Comparison of ENCODE assay signal across 8 cellular contexts in the genomic region with DNA sequence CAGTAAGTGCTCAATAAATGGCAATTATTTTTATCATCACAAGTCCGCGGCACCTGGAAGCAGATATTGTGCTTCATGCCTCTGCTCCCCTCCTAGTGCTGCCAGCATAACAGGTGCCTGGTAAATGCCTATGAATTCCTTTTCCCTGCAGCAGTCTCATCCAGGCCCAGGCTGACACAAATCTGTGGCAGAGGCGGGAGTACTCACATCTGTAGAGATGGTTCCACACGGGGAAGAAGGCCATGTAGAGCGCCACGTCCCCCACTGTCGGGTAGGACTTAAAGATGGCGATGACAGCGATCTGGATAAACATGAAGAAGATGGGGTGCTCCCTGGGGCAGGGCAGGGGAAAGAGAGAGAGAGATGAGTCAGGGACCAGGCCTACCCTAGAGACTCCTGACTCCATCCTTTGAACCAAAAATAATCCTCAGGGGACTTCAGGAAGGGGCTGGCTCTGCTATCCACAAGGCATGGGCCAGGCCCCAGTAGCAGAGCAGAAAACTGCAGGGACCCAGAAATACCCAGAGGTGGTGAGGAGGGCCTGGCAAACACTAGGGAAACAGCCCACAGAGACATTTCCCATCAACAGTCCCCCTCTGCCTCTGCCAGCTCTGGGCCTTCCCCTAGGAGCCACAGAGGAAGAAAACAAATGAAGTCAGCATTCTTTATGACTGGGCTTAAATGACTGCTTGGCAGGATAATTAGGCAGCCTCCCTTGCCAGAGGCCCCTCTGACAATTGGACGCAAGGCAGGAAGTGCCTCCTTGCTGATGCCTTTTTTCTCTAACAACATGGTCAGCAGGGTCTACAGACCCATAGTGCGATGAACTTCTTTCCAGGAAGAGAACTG. TPM values are rescaled to one million over a fixed set of nuclear protein-coding genes. Genes with fewer than 3 reads are reported as not detected.
DNase-seq lines count a peak whose midpoint lies in the region; ATAC-seq and TF ChIP-seq lines count a peak whose summit lies in the region.

No MANE protein-coding gene starts in this region.

- in situ Hi-C loops in HAP-1 (cut with MboI; ENCODE audit: low sequenced_read_pairs), result no loop called here

- TF ChIP-seq CTCF in fibroblast of mammary gland (conservative IDR thresholded peaks at IDR 0.05; ENCODE audit: control insufficient read depth, insufficient read depth, low read depth, low read length), result no peak

- H3K36me3 ChIP-seq in SJSA1, result peaks cover 12% of the 10 kb centered on the region
- H3K36me3 ChIP-seq in HAP-1 (replicated peaks), result no peaks in the 10 kb centered on the region; the same call in 1 of the 2 replicates

- no peak overlapping the region for H3K27ac ChIP-seq in SJSA1

- peaks cover 31% of the 10 kb centered on the region for H3K4me1 ChIP-seq in SJSA1 (replicated peaks)
- H3K4me1 ChIP-seq in HAP-1, result no peaks in the 10 kb centered on the region

- H3K4me3 ChIP-seq in SJSA1 (no peak overlapping the region), fibroblast of mammary gland (ENCODE audit: control insufficient read depth, low read depth, low read length) (no peak overlapping the region), HAP-1 (no peak overlapping the region)

- no peaks in the 10 kb centered on the region for H3K9me3 ChIP-seq in SJSA1 (replicated peaks)
- no peaks in the 10 kb centered on the region for H3K9me3 ChIP-seq in HAP-1

- DNase-seq in SJSA1 (ENCODE audit: low read depth in 1 of 2, low spot score in 2 of 2), result peak; percentile 30 to 39
- peak; percentile 61 for DNase-seq in fibroblast of mammary gland (ENCODE audit: low read depth)
- DNase-seq in putamen (ENCODE audit: low spot score), result peak; percentile 71
- DNase-seq in DMS79 treated with DMSO at 0.1 percent for 48 hours (lab: John Stamatoyannopoulos, UW), result no peak
- DNase-seq in HAP-1 (ENCODE audit: low spot score in 2 of 2), result no peak

- H3K27me3 ChIP-seq in SJSA1 (replicated peaks) (no peaks in the 10 kb centered on the region), HAP-1 (ENCODE audit: low read depth) (no peaks in the 10 kb centered on the region)

- ATAC-seq in GM19025 (IDR thresholded peaks at IDR 0.05; ENCODE audit: low read depth, unreplicated experiment) (peak; percentile 55), GM18870 (IDR thresholded peaks at IDR 0.05; ENCODE audit: unreplicated experiment) (no peak), GM19467 (IDR thresholded peaks at IDR 0.05; ENCODE audit: unreplicated experiment) (no peak)

RNA-seq across cellular contexts. Expression of a gene that starts 23.0 kb away (rescaled TPM):
- 54.1 and 64.5 TPM in 2 replicates for total RNA-seq in SJSA1 (2014; rRNA removed; shearing (Covaris generic))

Comparison
In these comparisons a context has a peak if more than half of its experiments do, and no peak if none do; other contexts are left out.
1. DNase-seq: peak in SJSA1 (2 of 2), fibroblast of mammary gland (single experiment) and putamen (single experiment); none in DMS79 treated with DMSO at 0.1 percent for 48 hours (single experiment) and HAP-1 (0 of 2).